In genomic region chr3:185984203-185984602, GRCh38 we compare ENCODE assay signal across 1 cellular context.
TF ChIP-seq lines count a peak whose summit lies in the region.

No MANE protein-coding gene starts in this region.

TF ChIP-seq in H1, 55 proteins besides CTCF, POLR2A, EP300 and RAD21:
- TF ChIP-seq KDM5A (IDR thresholded peaks at IDR 0.05; ENCODE audit: low read length) = no peak
- TF ChIP-seq, protein P1, sequence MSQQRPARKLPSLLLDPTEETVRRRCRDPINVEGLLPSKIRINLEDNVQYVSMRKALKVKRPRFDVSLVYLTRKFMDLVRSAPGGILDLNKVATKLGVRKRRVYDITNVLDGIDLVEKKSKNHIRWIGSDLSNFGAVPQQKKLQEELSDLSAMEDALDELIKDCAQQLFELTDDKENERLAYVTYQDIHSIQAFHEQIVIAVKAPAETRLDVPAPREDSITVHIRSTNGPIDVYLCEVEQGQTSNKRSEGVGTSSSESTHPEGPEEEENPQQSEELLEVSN (IDR thresholded peaks at IDR 0.05) = no peak
- no peak for TF ChIP-seq YY1 (IDR thresholded peaks at IDR 0.05; ENCODE audit: low read depth, low read length)
- no peak for TF ChIP-seq PHF8 (conservative IDR thresholded peaks at IDR 0.05; ENCODE audit: low read depth, low read length)
- TF ChIP-seq, protein P2, sequence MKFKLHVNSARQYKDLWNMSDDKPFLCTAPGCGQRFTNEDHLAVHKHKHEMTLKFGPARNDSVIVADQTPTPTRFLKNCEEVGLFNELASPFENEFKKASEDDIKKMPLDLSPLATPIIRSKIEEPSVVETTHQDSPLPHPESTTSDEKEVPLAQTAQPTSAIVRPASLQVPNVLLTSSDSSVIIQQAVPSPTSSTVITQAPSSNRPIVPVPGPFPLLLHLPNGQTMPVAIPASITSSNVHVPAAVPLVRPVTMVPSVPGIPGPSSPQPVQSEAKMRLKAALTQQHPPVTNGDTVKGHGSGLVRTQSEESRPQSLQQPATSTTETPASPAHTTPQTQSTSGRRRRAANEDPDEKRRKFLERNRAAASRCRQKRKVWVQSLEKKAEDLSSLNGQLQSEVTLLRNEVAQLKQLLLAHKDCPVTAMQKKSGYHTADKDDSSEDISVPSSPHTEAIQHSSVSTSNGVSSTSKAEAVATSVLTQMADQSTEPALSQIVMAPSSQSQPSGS (IDR thresholded peaks at IDR 0.05; ENCODE audit: low read length) = no peak
- no peak for TF ChIP-seq SUZ12 (IDR thresholded peaks at IDR 0.05; ENCODE audit: low read length)
- TF ChIP-seq RXRA (IDR thresholded peaks at IDR 0.05; ENCODE audit: insufficient read depth, low read depth, low read length) = no peak
- no peak for TF ChIP-seq RBBP5 (IDR thresholded peaks at IDR 0.05; ENCODE audit: borderline replicate concordance, low read depth, low read length)
- no peak for TF ChIP-seq TAF7 (optimal IDR thresholded peaks at IDR 0.05; ENCODE audit: borderline replicate concordance, low read depth, low read length)
- no peak for TF ChIP-seq CEBPB (IDR thresholded peaks at IDR 0.05; ENCODE audit: low read depth, low read length)
- TF ChIP-seq CHD7 (IDR thresholded peaks at IDR 0.05; ENCODE audit: insufficient replicate concordance, low read length) = no peak
- TF ChIP-seq KDM4A (IDR thresholded peaks at IDR 0.05; ENCODE audit: low read depth, low read length, severe bottlenecking) = no peak
- no peak for TF ChIP-seq RNF2 (IDR thresholded peaks at IDR 0.05; ENCODE audit: borderline replicate concordance, low read depth, low read length, missing control alignments, poor library complexity, severe bottlenecking)
